ENCODE assay signal across 15 cellular contexts in genomic region chr11:3073029-3073435, GRCh38. TPM values are rescaled to one million over a fixed set of nuclear protein-coding genes. Genes with fewer than 3 reads are reported as not detected.
DNase-seq lines count a peak whose midpoint lies in the region; TF ChIP-seq lines count a peak whose summit lies in the region.
"Had no signal": no experiment of that assay in that cellular context is flagged by ENCODE, and none has a peak within 500 bp of the region (broad histone marks: within the 10 kb centered on the region; RNA-seq: fewer than 3 reads in every experiment).

No MANE protein-coding gene starts in this region.

- no peaks in the 10 kb centered on the region for H3K36me3 Mint-ChIP-seq in activated CD4-positive, alpha-beta T cell treated with anti-CD3 and anti-CD28 coated beads, Interleukin-2, amount 10 ng/mL, durations not matched to agents 24 days and 14 days (ENCODE audit: low read depth)

- H3K27me3 ChIP-seq in right atrium auricular region (no peaks in the 10 kb centered on the region), subcutaneous abdominal adipose tissue (ENCODE audit: control insufficient read depth in 5 of 5, insufficient read depth in 4 of 5, low read length in 5 of 5) (no peaks in the 10 kb centered on the region)
- H3K27me3 ChIP-seq: suprapubic skin had no signal

- no peaks in the 10 kb centered on the region for H3K4me1 ChIP-seq in right atrium auricular region
- H3K4me1 ChIP-seq in subcutaneous abdominal adipose tissue (ENCODE audit: control insufficient read depth in 5 of 5, insufficient read depth in 5 of 5, low read length in 5 of 5) = peaks cover 0 to 22% (median 7%) of the 10 kb centered on the region in 5 donors
- H3K4me1 ChIP-seq: suprapubic skin had no signal

- peak; percentile 8 for DNase-seq in NCI-H1092 treated with DMSO at 0.1 percent for 48 hours (lab: John Stamatoyannopoulos, UW)
- DNase-seq in NCI-H1092 (lab: John Stamatoyannopoulos, UW) = no peak
- DNase-seq in astrocyte of the hippocampus (ENCODE audit: low read depth, low spot score) = peak; percentile 86
- no peak for DNase-seq in right atrium auricular region (ENCODE audit: low spot score)
- no peak for DNase-seq in cortex of kidney (lab: John Stamatoyannopoulos, UW)
- no peak for DNase-seq in activated CD4-positive, alpha-beta T cell treated with anti-CD3 and anti-CD28 coated beads, Interleukin-2, amount 10 ng/mL, durations not matched to agents 24 days and 14 days
- no peak for DNase-seq in NCI-H774 (lab: John Stamatoyannopoulos, UW)
- DNase-seq: 8988T; activated T-cell treated with anti-CD3 and anti-CD28 coated beads, Interleukin-2, amount 50 U/mL, for 72 hours; NCI-H510A treated with DMSO at 0.1 percent for 48 hours had no signal

- H3K4me3 Mint-ChIP-seq in activated CD4-positive, alpha-beta T cell treated with anti-CD3 and anti-CD28 coated beads, Interleukin-2, amount 10 ng/mL, durations not matched to agents 24 days and 14 days = no peak overlapping the region
- H3K4me3 Mint-ChIP-seq: activated T-cell treated with anti-CD3 and anti-CD28 coated beads, Interleukin-2, amount 50 U/mL, for 72 hours had no signal

- intact Hi-C loops in activated CD4-positive, alpha-beta T cell treated with anti-CD3 and anti-CD28 coated beads, Interleukin-2, amount 10 ng/mL, durations not matched to agents 24 days and 14 days (cut with micrococcal nuclease) = no loop called here

- H3K36me3 ChIP-seq in right atrium auricular region (no peaks in the 10 kb centered on the region), subcutaneous abdominal adipose tissue (ENCODE audit: control insufficient read depth in 5 of 5, insufficient read depth in 5 of 5, low read length in 5 of 5) (no peaks in the 10 kb centered on the region)
- H3K36me3 ChIP-seq: suprapubic skin had no signal

- H3K4me3 ChIP-seq in right atrium auricular region = no peak overlapping the region
- H3K4me3 ChIP-seq in subcutaneous abdominal adipose tissue (ENCODE audit: low read depth in 1 of 5, low read length in 5 of 5) = no peak overlapping the region
- H3K4me3 ChIP-seq: lung, SK-N-MC, suprapubic skin had no signal

- no peaks in the 10 kb centered on the region for H3K4me1 Mint-ChIP-seq in activated CD4-positive, alpha-beta T cell treated with anti-CD3 and anti-CD28 coated beads, Interleukin-2, amount 10 ng/mL, durations not matched to agents 24 days and 14 days

- H3K9ac ChIP-seq in subcutaneous abdominal adipose tissue (ENCODE audit: low read length in 5 of 5) = no peak overlapping the region

- H3K27ac ChIP-seq in right atrium auricular region (peak overlapping the region; percentile 55 to 66), subcutaneous abdominal adipose tissue (ENCODE audit: low read depth, low read length) (peak overlapping the region; percentile 54)
- H3K27ac ChIP-seq: SK-N-MC, suprapubic skin had no signal

- no peaks in the 10 kb centered on the region for H3K9me3 Mint-ChIP-seq in activated CD4-positive, alpha-beta T cell treated with anti-CD3 and anti-CD28 coated beads, Interleukin-2, amount 10 ng/mL, durations not matched to agents 24 days and 14 days
- H3K9me3 Mint-ChIP-seq: activated T-cell treated with anti-CD3 and anti-CD28 coated beads, Interleukin-2, amount 50 U/mL, for 72 hours had no signal

- H3K9me3 ChIP-seq in right atrium auricular region = no peaks in the 10 kb centered on the region
- H3K9me3 ChIP-seq in subcutaneous abdominal adipose tissue (ENCODE audit: control insufficient read depth in 5 of 5, low read length in 5 of 5) = no peaks in the 10 kb centered on the region
- H3K9me3 ChIP-seq: suprapubic skin had no signal

- no peak for TF ChIP-seq CTCF in right atrium auricular region (IDR thresholded peaks at IDR 0.05)

- peaks cover 8% of the 10 kb centered on the region for H3K27me3 Mint-ChIP-seq in activated CD4-positive, alpha-beta T cell treated with anti-CD3 and anti-CD28 coated beads, Interleukin-2, amount 10 ng/mL, durations not matched to agents 24 days and 14 days

- H3K27ac Mint-ChIP-seq in activated CD4-positive, alpha-beta T cell treated with anti-CD3 and anti-CD28 coated beads, Interleukin-2, amount 10 ng/mL, durations not matched to agents 24 days and 14 days = no peak overlapping the region
- H3K27ac Mint-ChIP-seq: activated T-cell treated with anti-CD3 and anti-CD28 coated beads, Interleukin-2, amount 50 U/mL, for 72 hours; progenitor cell of endocrine pancreas had no signal

RNA-seq across cellular contexts. Expression of gene CARS1, which starts 15.8 kb away (rescaled TPM):
- total RNA-seq in right atrium auricular region = 10 to 100 TPM; 12.2 to 15.3 TPM
- total RNA-seq in activated CD4-positive, alpha-beta T cell treated with anti-CD3 and anti-CD28 coated beads, Interleukin-2, amount 10 ng/mL, durations not matched to agents 24 days and 14 days = 56.5 and 63.1 TPM in 2 replicates

Comparison
In these comparisons a context has a peak if more than half of its experiments do, and no peak if none do; other contexts are left out.
1. DNase-seq: peak in NCI-H1092 treated with DMSO at 0.1 percent for 48 hours (single experiment) and astrocyte of the hippocampus (single experiment); none in NCI-H1092 (single experiment), right atrium auricular region (single experiment), cortex of kidney (single experiment), activated CD4-positive, alpha-beta T cell treated with anti-CD3 and anti-CD28 coated beads, Interleukin-2, amount 10 ng/mL, durations not matched to agents 24 days and 14 days (single experiment) and NCI-H774 (single experiment).